ENCODE assay signal across 11 cellular contexts in genomic region chr1:204130989-204131892, GRCh38. TPM values are rescaled to one million over a fixed set of nuclear protein-coding genes. Genes with fewer than 3 reads are reported as not detected.
DNase-seq lines count a peak whose midpoint lies in the region; ATAC-seq and TF ChIP-seq lines count a peak whose summit lies in the region.
"Had no signal": no experiment of that assay in that cellular context is flagged by ENCODE, and none has a peak within 500 bp of the region (broad histone marks: within the 10 kb centered on the region; RNA-seq: fewer than 3 reads in every experiment).

No MANE protein-coding gene starts in this region.

- DNase-seq in WERI-Rb-1 (no peak), foreskin keratinocyte (peak; percentile 50 to 82), immature natural killer cell (no peak), colonic mucosa (no peak)
- no peak for DNase-seq in stimulated activated effector memory CD8-positive, alpha-beta T cell treated with anti-CD3 and anti-CD28 coated beads, Interleukin-12 subunit alpha, Interleukin-12 subunit beta, amount 100 ng/mL, for 72 hours (ENCODE audit: low spot score in 2 of 2)
- no peak for DNase-seq in stimulated activated naive CD4-positive, alpha-beta T cell (lab: John Stamatoyannopoulos, UW)
- DNase-seq in activated CD4-positive, alpha-beta T cell treated with anti-CD3 and anti-CD28 coated beads, Interleukin-2, amount 50 U/mL, for 48 hours = no peak
- DNase-seq: activated CD4-positive, alpha-beta T cell treated with anti-CD3 and anti-CD28 coated beads, Interleukin-2, amount 50 U/mL, for 4 hours had no signal

- CTCF ChIA-PET in HEK293 (lab: Yijun Ruan, JAX) = interaction anchor here (0.6 to 6.0 kb wide), 4 partner anchors 8 to 676 kb away, joined by 3 to 167 read pairs (median 33); partner anchors contain the start of gene SNRPE

- no peaks in the 10 kb centered on the region for H3K9me3 Mint-ChIP-seq in stimulated activated effector memory CD8-positive, alpha-beta T cell treated with anti-CD3 and anti-CD28 coated beads, Interleukin-12 subunit alpha, Interleukin-12 subunit beta, amount 100 ng/mL, for 72 hours
- H3K9me3 Mint-ChIP-seq in immature natural killer cell = no peaks in the 10 kb centered on the region

- H3K4me3 Mint-ChIP-seq in stimulated activated effector memory CD8-positive, alpha-beta T cell treated with anti-CD3 and anti-CD28 coated beads, Interleukin-12 subunit alpha, Interleukin-12 subunit beta, amount 100 ng/mL, for 72 hours = no peak overlapping the region
- no peak overlapping the region for H3K4me3 Mint-ChIP-seq in immature natural killer cell

- peaks cover 40% of the 10 kb centered on the region for H3K4me1 Mint-ChIP-seq in stimulated activated effector memory CD8-positive, alpha-beta T cell treated with anti-CD3 and anti-CD28 coated beads, Interleukin-12 subunit alpha, Interleukin-12 subunit beta, amount 100 ng/mL, for 72 hours
- H3K4me1 Mint-ChIP-seq in immature natural killer cell = peaks cover 11 to 15% of the 10 kb centered on the region in 2 donors

- H3K36me3 Mint-ChIP-seq in stimulated activated effector memory CD8-positive, alpha-beta T cell treated with anti-CD3 and anti-CD28 coated beads, Interleukin-12 subunit alpha, Interleukin-12 subunit beta, amount 100 ng/mL, for 72 hours = no peaks in the 10 kb centered on the region
- H3K36me3 Mint-ChIP-seq in immature natural killer cell = peaks cover 0 to 5% (median 0%) of the 10 kb centered on the region in 3 donors

- H3K27ac ChIP-seq in HEK293 (ENCODE audit: extremely low read depth, low read depth, low read length) (no peak overlapping the region), WERI-Rb-1 (no peak overlapping the region), foreskin keratinocyte (no peak overlapping the region), colonic mucosa (no peak overlapping the region)

- TF ChIP-seq CTCF in HEK293 (tag by site-specific recombination; IDR thresholded peaks at IDR 0.05) (no peak), WERI-Rb-1 (IDR thresholded peaks at IDR 0.05; ENCODE audit: low read depth, low read length) (peak; percentile 26; the same call in 1 of the 2 replicates), foreskin keratinocyte (conservative IDR thresholded peaks at IDR 0.05) (peak; percentile 1), colonic mucosa (IDR thresholded peaks at IDR 0.05) (no peak)

- H3K9ac ChIP-seq in colonic mucosa (ENCODE audit: low read depth in 2 of 2, low read length in 2 of 2) = peak overlapping the region in 1 of 2 donors; percentile 20

- POLR2A ChIA-PET in HEK293 (lab: Yijun Ruan, JAX) = interaction anchor here (0.6 to 1.1 kb wide), 3 partner anchors 21 to 267 kb away, joined by 3 to 7 read pairs (median 4); partner anchors contain the start of gene ETNK2

- intact Hi-C loops in colonic mucosa (cut with DNase I) = no loop called here

- H3K4me1 ChIP-seq in HEK293 (ENCODE audit: control insufficient read depth, insufficient read depth, low read length) = 0 out of 2 replicates have a peak, but pooled peaks cover 3% of the 10 kb centered on the region
- peaks cover 16% of the 10 kb centered on the region for H3K4me1 ChIP-seq in foreskin keratinocyte
- H3K4me1 ChIP-seq in colonic mucosa = peaks cover 3% of the 10 kb centered on the region

- H3K27me3 ChIP-seq in WERI-Rb-1 (ENCODE audit: insufficient read depth, low read depth, severe bottlenecking) (no peaks in the 10 kb centered on the region), foreskin keratinocyte (no peaks in the 10 kb centered on the region), colonic mucosa (no peaks in the 10 kb centered on the region)

- H3K27me3 Mint-ChIP-seq in immature natural killer cell (ENCODE audit: low read depth in 3 of 3) = no peaks in the 10 kb centered on the region

- H3K27ac Mint-ChIP-seq in stimulated activated effector memory CD8-positive, alpha-beta T cell treated with anti-CD3 and anti-CD28 coated beads, Interleukin-12 subunit alpha, Interleukin-12 subunit beta, amount 100 ng/mL, for 72 hours = peak overlapping the region; percentile 83
- no peak overlapping the region for H3K27ac Mint-ChIP-seq in immature natural killer cell

- ATAC-seq in foreskin keratinocyte = peak; percentile 60
- no peak for ATAC-seq in stimulated activated effector memory CD8-positive, alpha-beta T cell treated with anti-CD3 and anti-CD28 coated beads, Interleukin-12 subunit alpha, Interleukin-12 subunit beta, amount 100 ng/mL, for 72 hours

- peaks cover 0 to 24% of the 10 kb centered on the region in 2 experiments; a peak in 1 of 3 replicates for H3K36me3 ChIP-seq in HEK293 (ENCODE audit: control insufficient read depth in 2 of 2, insufficient read depth in 1 of 2, low read length in 2 of 2)
- H3K36me3 ChIP-seq in WERI-Rb-1 = peaks cover 37% of the 10 kb centered on the region
- H3K36me3 ChIP-seq in colonic mucosa = no peaks in the 10 kb centered on the region

- H3K9me3 ChIP-seq in HEK293 (ENCODE audit: control insufficient read depth, insufficient read depth, low read depth, low read length) = no peaks in the 10 kb centered on the region
- no peaks in the 10 kb centered on the region for H3K9me3 ChIP-seq in WERI-Rb-1 (ENCODE audit: severe bottlenecking)
- no peaks in the 10 kb centered on the region for H3K9me3 ChIP-seq in colonic mucosa
- H3K9me3 ChIP-seq: thoracic aorta had no signal

- no peak overlapping the region for H3K4me3 ChIP-seq in HEK293 (ENCODE audit: low read depth, low read length)
- H3K4me3 ChIP-seq in WERI-Rb-1 (ENCODE audit: low read depth, low read length) = no peak overlapping the region
- H3K4me3 ChIP-seq in colonic mucosa = no peak overlapping the region
- H3K4me3 ChIP-seq: thoracic aorta had no signal

TF ChIP-seq in HEK293, 187 proteins besides CTCF, POLR2A, EP300 and RAD21 (continues in another document):
- TF ChIP-seq ZNF184 (tag by site-specific recombination; IDR thresholded peaks at IDR 0.05) (0 out of 2 replicates have a peak, but pooled peaks have one; percentile 9), GLIS1 (tag by site-specific recombination; IDR thresholded peaks at IDR 0.05) (peak; percentile 86), ZIC2 (tag by site-specific recombination; IDR thresholded peaks at IDR 0.05) (0 out of 2 replicates have a peak, but pooled peaks have one; percentile 14), ZFP41 (tag by site-specific recombination; IDR thresholded peaks at IDR 0.05; ENCODE audit: borderline replicate concordance) (no peak), PATZ1 (tag by site-specific recombination; IDR thresholded peaks at IDR 0.05) (peak; percentile 69; the same call in 1 of the 2 replicates), ZNF791 (tag by site-specific recombination; IDR thresholded peaks at IDR 0.05) (no peak), ZBTB20 (tag by site-specific recombination; IDR thresholded peaks at IDR 0.05) (peak; percentile 82), KLF16 (tag by site-specific recombination; IDR thresholded peaks at IDR 0.05) (no peak), GLIS2 (tag by site-specific recombination; IDR thresholded peaks at IDR 0.05) (no peak; the same call in 1 of the 2 replicates)

RNA-seq across cellular contexts. Expression of gene ETNK2, which starts 20.6 kb away (rescaled TPM):
- total RNA-seq in foreskin keratinocyte (14.4 and 15.8 TPM in 2 replicates), colonic mucosa (1 to 10 TPM in 1 of 2 donors, under 1 TPM in 1; 0.40 to 1.2 TPM)
- polyA plus RNA-seq in foreskin keratinocyte (13.1 and 14.0 TPM in 2 replicates), immature natural killer cell (1 to 10 TPM; 1.4 to 4.8 (median 3.7) TPM)

RNA-seq across cellular contexts. Expression of gene REN, which starts 34.9 kb away (rescaled TPM):
- not detected in 2 replicates for total RNA-seq in foreskin keratinocyte
- 0.06 and 0.10 TPM in 2 replicates for polyA plus RNA-seq in foreskin keratinocyte
- not detected for polyA plus RNA-seq in immature natural killer cell
- under 1 TPM in 1 of 2 donors, not detected in 1; 0.82 TPM for total RNA-seq in colonic mucosa
- total RNA-seq: NCI-H460, thoracic aorta had no signal

RNA-seq across cellular contexts. Expression of gene SOX13, which starts 58.3 kb away (rescaled TPM):
- 9.5 and 10.6 TPM in 2 replicates for total RNA-seq in foreskin keratinocyte
- polyA plus RNA-seq in foreskin keratinocyte = 7.1 and 7.7 TPM in 2 replicates
- 1 to 10 TPM in 2 of 3 donors, under 1 TPM in 1; 0.54 to 6.6 (median 2.2) TPM for polyA plus RNA-seq in immature natural killer cell
- 10 to 100 TPM; 34.9 to 35.1 TPM for total RNA-seq in colonic mucosa

Comparison
In these comparisons a context has a peak if more than half of its experiments do, and no peak if none do; other contexts are left out.
1. CTCF ChIP-seq: peak in WERI-Rb-1 (single experiment) and foreskin keratinocyte (single experiment); none in HEK293 (single experiment) and colonic mucosa (single experiment).
2. DNase-seq: peak in foreskin keratinocyte (2 of 2); none in WERI-Rb-1 (single experiment), stimulated activated effector memory CD8-positive, alpha-beta T cell treated with anti-CD3 and anti-CD28 coated beads, Interleukin-12 subunit alpha, Interleukin-12 subunit beta, amount 100 ng/mL, for 72 hours (0 of 2), stimulated activated naive CD4-positive, alpha-beta T cell (0 of 6), immature natural killer cell (0 of 3), colonic mucosa (single experiment) and activated CD4-positive, alpha-beta T cell treated with anti-CD3 and anti-CD28 coated beads, Interleukin-2, amount 50 U/mL, for 48 hours (0 of 2).